In the genomic region with DNA sequence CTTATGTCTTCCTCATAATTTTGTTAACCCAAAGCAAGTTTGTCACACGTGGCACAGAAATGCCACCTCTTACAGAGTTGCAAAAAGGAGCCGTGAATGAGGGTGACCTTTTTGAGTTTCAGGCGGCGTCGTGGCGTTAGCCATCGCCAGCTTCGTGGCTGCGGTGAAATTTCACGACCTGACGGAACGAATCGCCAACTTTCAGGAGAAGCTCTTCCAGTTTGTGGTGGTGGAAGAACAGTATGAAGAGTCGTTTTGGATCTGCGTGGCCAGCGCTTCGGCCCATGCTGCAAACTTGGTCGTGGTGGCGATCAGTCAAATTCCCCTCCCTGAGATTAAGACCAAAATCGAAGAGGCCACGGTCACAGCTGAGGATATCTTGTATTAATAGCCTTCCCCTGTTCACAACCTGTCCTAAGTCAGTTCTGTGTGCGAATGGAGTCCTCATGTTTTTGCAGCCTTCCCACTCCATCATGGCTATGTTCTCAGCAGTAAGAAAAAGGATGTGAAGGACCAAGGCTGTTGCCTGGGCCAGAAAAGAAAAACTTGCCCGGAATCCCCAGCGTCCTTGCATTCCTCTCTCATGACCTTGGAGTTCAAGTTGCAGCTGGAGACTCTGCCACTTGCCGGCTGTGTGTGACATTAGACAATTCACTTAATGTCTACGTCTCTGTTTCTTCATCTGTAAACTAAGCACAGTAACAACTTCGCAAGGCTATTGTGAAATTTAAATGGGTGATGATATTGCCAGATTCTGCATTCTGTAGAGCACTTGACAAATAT, we compare ENCODE assay signal across 33 cellular contexts. TPM values are rescaled to one million over a fixed set of nuclear protein-coding genes. Genes with fewer than 3 reads are reported as not detected.
"Had no signal": no experiment of that assay in that cellular context is flagged by ENCODE, and none has a peak within 500 bp of the region (broad histone marks: within the 10 kb centered on the region; RNA-seq: fewer than 3 reads in every experiment).

No MANE protein-coding gene starts in this region.

- H3K4me3 Mint-ChIP-seq: activated CD4-positive, alpha-beta T cell treated with anti-CD3 and anti-CD28 coated beads, Interleukin-2, amount 10 ng/mL, durations not matched to agents 24 days and 14 days; activated CD8-positive, alpha-beta T cell treated with anti-CD3 and anti-CD28 coated beads for 36 hours; activated naive CD4-positive, alpha-beta T cell treated with anti-CD3 and anti-CD28 coated beads, Interleukin-2, amount 50 U/mL, for 24 hours; activated naive CD8-positive, alpha-beta T cell treated with anti-CD3 and anti-CD28 coated beads, Interleukin-2, amount 10 ng/mL, durations not matched to agents 7 days and 5 days; activated T-cell treated with anti-CD3 and anti-CD28 coated beads, Interleukin-2, amount 50 U/mL, for 24 hours had no signal

- DNase-seq: activated CD4-positive, alpha-beta T cell treated with anti-CD3 and anti-CD28 coated beads, Interleukin-2, amount 10 ng/mL, durations not matched to agents 24 days and 14 days; activated CD4-positive, alpha-beta T cell treated with anti-CD3 and anti-CD28 coated beads, Interleukin-2, amount 50 U/mL, for 4 hours; activated CD4-positive, CD25-positive, alpha-beta regulatory T cell; activated CD8-positive, alpha-beta T cell treated with anti-CD3 and anti-CD28 coated beads for 36 hours; activated gamma-delta T cell; activated naive CD4-positive, alpha-beta T cell treated with Interleukin-2 at 50 U/mL for 16 hours; activated naive CD8-positive, alpha-beta T cell treated with anti-CD3 and anti-CD28 coated beads, Interleukin-2, amount 10 ng/mL, durations not matched to agents 7 days and 5 days; activated T-cell treated with anti-CD3 and anti-CD28 coated beads, Interleukin-2, amount 50 U/mL, for 24 hours; body of pancreas; Kasumi-1; KG1; MG63; NCI-H1092; NCI-H1436 treated with DMSO at 0.1 percent for 48 hours; NCI-H1694 treated with DMSO at 0.1 percent for 48 hours; NCI-H2029; NCI-H345; NCI-H524 treated with DMSO at 0.1 percent for 48 hours; SHP77; SJCRH30; T1000; WERI-Rb-1 had no signal

- H3K4me3 ChIP-seq: body of pancreas, breast epithelium, MG63, SJCRH30, SK-N-MC had no signal

- H3K27ac ChIP-seq: body of pancreas, breast epithelium, SJCRH30, SK-N-MC, WERI-Rb-1 had no signal

- H3K9me3 Mint-ChIP-seq: activated CD4-positive, alpha-beta T cell treated with anti-CD3 and anti-CD28 coated beads, Interleukin-2, amount 10 ng/mL, durations not matched to agents 24 days and 14 days; activated CD8-positive, alpha-beta T cell treated with anti-CD3 and anti-CD28 coated beads for 36 hours; activated naive CD4-positive, alpha-beta T cell treated with anti-CD3 and anti-CD28 coated beads, Interleukin-2, amount 50 U/mL, for 24 hours; activated naive CD8-positive, alpha-beta T cell treated with anti-CD3 and anti-CD28 coated beads, Interleukin-2, amount 10 ng/mL, durations not matched to agents 7 days and 5 days; activated T-cell treated with anti-CD3 and anti-CD28 coated beads, Interleukin-2, amount 50 U/mL, for 24 hours; activated T-helper 2 cell treated with anti-CD3 and anti-CD28 coated beads, Interferon-gamma antibody, Interleukin-2, Interleukin-4, amounts not matched to agents 10 μg/mL and 5 μg/mL and 100 μg/mL, durations not matched to agents 14 hours and 24 hours and 36 hours had no signal

- H3K36me3 ChIP-seq: breast epithelium, MG63, SJCRH30, WERI-Rb-1 had no signal

- H3K27ac Mint-ChIP-seq: activated CD4-positive, alpha-beta T cell treated with anti-CD3 and anti-CD28 coated beads, Interleukin-2, amount 10 ng/mL, durations not matched to agents 24 days and 14 days; activated CD8-positive, alpha-beta T cell treated with anti-CD3 and anti-CD28 coated beads for 36 hours; activated naive CD4-positive, alpha-beta T cell treated with anti-CD3 and anti-CD28 coated beads, Interleukin-2, amount 50 U/mL, for 24 hours; activated naive CD8-positive, alpha-beta T cell treated with anti-CD3 and anti-CD28 coated beads, Interleukin-2, amount 10 ng/mL, durations not matched to agents 7 days and 5 days; activated T-cell treated with anti-CD3 and anti-CD28 coated beads, Interleukin-2, amount 50 U/mL, for 24 hours; activated T-helper 2 cell treated with anti-CD3 and anti-CD28 coated beads, Interferon-gamma antibody, Interleukin-2, Interleukin-4, amounts not matched to agents 10 μg/mL and 5 μg/mL and 100 μg/mL, durations not matched to agents 14 hours and 24 hours and 36 hours had no signal

- H3K27me3 ChIP-seq: body of pancreas, breast epithelium, MG63, SJCRH30 had no signal

- H3K9me3 ChIP-seq: body of pancreas, breast epithelium, MG63, SJCRH30 had no signal

- H3K36me3 Mint-ChIP-seq: activated naive CD4-positive, alpha-beta T cell treated with anti-CD3 and anti-CD28 coated beads, Interleukin-2, amount 50 U/mL, for 24 hours; activated naive CD8-positive, alpha-beta T cell treated with anti-CD3 and anti-CD28 coated beads, Interleukin-2, amount 10 ng/mL, durations not matched to agents 7 days and 5 days had no signal

- H3K4me1 Mint-ChIP-seq: activated CD4-positive, alpha-beta T cell treated with anti-CD3 and anti-CD28 coated beads, Interleukin-2, amount 10 ng/mL, durations not matched to agents 24 days and 14 days; activated naive CD4-positive, alpha-beta T cell treated with anti-CD3 and anti-CD28 coated beads, Interleukin-2, amount 50 U/mL, for 24 hours; activated naive CD8-positive, alpha-beta T cell treated with anti-CD3 and anti-CD28 coated beads, Interleukin-2, amount 10 ng/mL, durations not matched to agents 7 days and 5 days had no signal

- H3K4me1 ChIP-seq: body of pancreas, breast epithelium, SJCRH30 had no signal

RNA-seq across cellular contexts. Expression of a gene that starts 11.9 kb away (rescaled TPM):
- total RNA-seq: activated CD4-positive, alpha-beta T cell treated with anti-CD3 and anti-CD28 coated beads, Interleukin-2, amount 10 ng/mL, durations not matched to agents 24 days and 14 days; activated CD8-positive, alpha-beta memory T cell treated with anti-CD3 and anti-CD28 coated beads for 36 hours; activated CD8-positive, alpha-beta T cell treated with anti-CD3 and anti-CD28 coated beads for 36 hours; activated naive CD8-positive, alpha-beta T cell treated with anti-CD3 and anti-CD28 coated beads, Interleukin-2, amount 10 ng/mL, durations not matched to agents 7 days and 5 days; activated T-helper 2 cell treated with anti-CD3 and anti-CD28 coated beads, Interferon-gamma antibody, Interleukin-2, Interleukin-4, amounts not matched to agents 10 μg/mL and 5 μg/mL and 100 μg/mL, durations not matched to agents 14 hours and 24 hours and 36 hours; astrocyte; body of pancreas; breast epithelium; NCI-H460; RPMI7951; SJCRH30; T-helper 1 cell treated with Interleukin-12 subunit alpha and Interleukin-12 subunit beta and Interleukin-4 antibody, amounts not matched to agents 30 ng/mL and 1 ng/mL, for 36 hours; T-helper 2 cell treated with Interferon-gamma antibody and Interleukin-4, amounts not matched to agents 100 ng/mL and 5 ng/mL, for 36 hours had no signal
- polyA plus RNA-seq: adipose tissue had no signal
